In genomic region chr18:44733069-44733753, GRCh38 we compare ENCODE assay signal across 8 cellular contexts. TPM values are rescaled to one million over a fixed set of nuclear protein-coding genes. Genes with fewer than 3 reads are reported as not detected.
DNase-seq lines count a peak whose midpoint lies in the region; ATAC-seq and TF ChIP-seq lines count a peak whose summit lies in the region.

No MANE protein-coding gene starts in this region.

- H2AFZ ChIP-seq in osteoblast (ENCODE audit: low read length) = peak overlapping the region; percentile 27

- peaks cover 80% of the 10 kb centered on the region for H3K4me1 ChIP-seq in DOHH2 (ENCODE audit: control insufficient read depth, low read length)
- peaks cover 5 to 6% of the 10 kb centered on the region in 2 donors for H3K4me1 ChIP-seq in breast epithelium
- peaks cover 30% of the 10 kb centered on the region for H3K4me1 ChIP-seq in osteoblast (ENCODE audit: insufficient read depth, low read length)

- no peaks in the 10 kb centered on the region for H3K9me3 ChIP-seq in DOHH2 (ENCODE audit: control insufficient read depth, insufficient read depth, low read length)
- H3K9me3 ChIP-seq in breast epithelium = no peaks in the 10 kb centered on the region
- no peaks in the 10 kb centered on the region for H3K9me3 ChIP-seq in osteoblast (ENCODE audit: low read depth, low read length)

- DNase-seq in NOMO-1 treated with DMSO at 0.1 percent for 48 hours (lab: John Stamatoyannopoulos, UW; ENCODE audit: unreplicated experiment) = peak; percentile 90
- no peak for DNase-seq in breast epithelium (ENCODE audit: low spot score in 2 of 2)
- DNase-seq in osteoblast (ENCODE audit: insufficient read length, low spot score, missing footprints) = peak; percentile 90
- DNase-seq in GM10248 (ENCODE audit: extremely low spot score) = no peak
- no peak for DNase-seq in COLO829 (ENCODE audit: low spot score)
- no peak for DNase-seq in effector CD4-positive, alpha-beta T cell

- no peak for ATAC-seq in GM18505 (IDR thresholded peaks at IDR 0.05; ENCODE audit: unreplicated experiment)

- H4K20me1 ChIP-seq in DOHH2 (ENCODE audit: control insufficient read depth, insufficient read depth, low read depth, low read length) = no peaks in the 10 kb centered on the region
- no peaks in the 10 kb centered on the region for H4K20me1 ChIP-seq in osteoblast (ENCODE audit: insufficient read depth, low read length)

- H3K36me3 ChIP-seq in DOHH2 (ENCODE audit: control insufficient read depth, low read length) (peaks cover 19% of the 10 kb centered on the region), breast epithelium (no peaks in the 10 kb centered on the region), osteoblast (ENCODE audit: insufficient read depth, low read length) (no peaks in the 10 kb centered on the region)

- CTCF ChIA-PET in GM10248 (lab: Yijun Ruan, JAX) = interaction anchor here (0.8 to 1.7 kb wide), 3 partner anchors 10 to 23 kb away, joined by 3 to 6 read pairs (median 5); no protein-coding TSS in a partner anchor

- peaks cover 58% of the 10 kb centered on the region for H3K79me2 ChIP-seq in DOHH2 (ENCODE audit: control insufficient read depth, low read length)
- H3K79me2 ChIP-seq in osteoblast (ENCODE audit: insufficient read depth, low read length) = no peaks in the 10 kb centered on the region

- H3K27ac ChIP-seq in DOHH2 (ENCODE audit: low read depth, low read length) (no peak overlapping the region), breast epithelium (peak overlapping the region; percentile 78 to 79), osteoblast (ENCODE audit: low read depth, low read length) (peak overlapping the region; percentile 26)

- TF ChIP-seq POLR2A in breast epithelium (IDR thresholded peaks at IDR 0.05) (no peak), GM18505 (IDR thresholded peaks at IDR 0.05; ENCODE audit: borderline replicate concordance, extremely low read depth, insufficient read depth, insufficient read length) (no peak)

- H3K4me3 ChIP-seq in DOHH2 (ENCODE audit: low read length) = no peak overlapping the region
- no peak overlapping the region for H3K4me3 ChIP-seq in breast epithelium
- no peak overlapping the region for H3K4me3 ChIP-seq in osteoblast (ENCODE audit: insufficient read depth, low read length)

- POLR2A ChIA-PET in GM10248 (lab: Yijun Ruan, JAX) = no interaction called here

- no peaks in the 10 kb centered on the region for H3K27me3 ChIP-seq in DOHH2 (ENCODE audit: control insufficient read depth, low read length)
- no peaks in the 10 kb centered on the region for H3K27me3 ChIP-seq in breast epithelium
- H3K27me3 ChIP-seq in osteoblast (ENCODE audit: insufficient read depth, low read length) = no peaks in the 10 kb centered on the region

- no peaks in the 10 kb centered on the region for H3K9me2 ChIP-seq in DOHH2 (replicated peaks; ENCODE audit: control insufficient read depth, low read length)

- TF ChIP-seq CTCF in DOHH2 (IDR thresholded peaks at IDR 0.05; ENCODE audit: low read depth, low read length, poor library complexity, severe bottlenecking) (no peak), breast epithelium (IDR thresholded peaks at IDR 0.05) (no peak), osteoblast (IDR thresholded peaks at IDR 0.05; ENCODE audit: extremely low read depth, low read depth, low read length) (no peak), GM10248 (IDR thresholded peaks at IDR 0.05; ENCODE audit: control extremely low read depth, extremely low read depth, low read depth, missing control alignments) (no peak)

- intact Hi-C loops in breast epithelium (cut with DNase I; ENCODE audit: low total_unique reads) = no loop called here

- 0 out of 2 replicates have a peak, but pooled peaks cover 7% of the 10 kb centered on the region for H3F3A ChIP-seq in DOHH2 (ENCODE audit: control insufficient read depth, insufficient read depth)

- peak overlapping the region; percentile 78 for H3K4me2 ChIP-seq in DOHH2 (ENCODE audit: low read length)
- no peak overlapping the region for H3K4me2 ChIP-seq in osteoblast (ENCODE audit: insufficient read depth, low read length)

RNA-seq across cellular contexts. Expression of gene SETBP1, which starts 52.5 kb away (rescaled TPM):
- total RNA-seq in breast epithelium (10 to 100 TPM; 26.2 to 40.1 (median 37.0) TPM), osteoblast (22.8 and 23.0 TPM in 2 replicates)

Comparison
In these comparisons a context has a peak if more than half of its experiments do, and no peak if none do; other contexts are left out.
1. DNase-seq: peak in NOMO-1 treated with DMSO at 0.1 percent for 48 hours (single experiment) and osteoblast (single experiment); none in breast epithelium (0 of 2), GM10248 (single experiment), COLO829 (single experiment) and effector CD4-positive, alpha-beta T cell (single experiment).